In genomic region chr17:68277807-68278206, GRCh38 we compare ENCODE assay signal across 23 cellular contexts. TPM values are rescaled to one million over a fixed set of nuclear protein-coding genes. Genes with fewer than 3 reads are reported as not detected.
"Had no signal": no experiment of that assay in that cellular context is flagged by ENCODE, and none has a peak within 500 bp of the region (broad histone marks: within the 10 kb centered on the region; RNA-seq: fewer than 3 reads in every experiment).

No MANE protein-coding gene starts in this region.

- H3K36me3 ChIP-seq: SJSA1 had no signal

- H3K4me1 ChIP-seq: SJSA1 had no signal

- FAIRE-seq: RCC 7860 had no signal

- H3K4me3 ChIP-seq: SJSA1, SK-N-MC had no signal

- DNase-seq: IMR-90, Karpas-422, KG1, MM.1S, NCI-H1092 treated with DMSO at 0.1 percent for 48 hours, NCI-H1436, NCI-H187, NCI-H2029, NCI-H2081 treated with DMSO at 0.1 percent for 48 hours, NCI-H2171, NCI-H226, NCI-H446, NCI-H510A, NCI-H524 treated with DMSO at 0.1 percent for 48 hours, NCI-H69, NCI-H774, Right ventricle myocardium superior, RPMI8226, SIG-M5 had no signal

- H3K27ac ChIP-seq: SJSA1, SK-N-MC had no signal

RNA-seq across cellular contexts. Expression of gene SLC16A6, which starts 13.1 kb away (rescaled TPM):
- total RNA-seq: HT-29, SJSA1 had no signal

RNA-seq across cellular contexts. Expression of gene ARSG, which starts 13.5 kb away (rescaled TPM):
- total RNA-seq: SJSA1 had no signal
